In genomic region chr3:130052965-130053364, GRCh38 we compare ENCODE assay signal across 3 cellular contexts. TPM values are rescaled to one million over a fixed set of nuclear protein-coding genes. Genes with fewer than 3 reads are reported as not detected.
"Had no signal": no experiment of that assay in that cellular context is flagged by ENCODE, and none has a peak within 500 bp of the region (broad histone marks: within the 10 kb centered on the region; RNA-seq: fewer than 3 reads in every experiment).

No MANE protein-coding gene starts in this region.

RNA-seq across cellular contexts. Expression of gene ALG1L2, which starts 28.7 kb away (rescaled TPM):
- total RNA-seq: MCF 10A, NCI-H460, PC-3 had no signal
